ENCODE assay signal across 1 cellular context in the genomic region with DNA sequence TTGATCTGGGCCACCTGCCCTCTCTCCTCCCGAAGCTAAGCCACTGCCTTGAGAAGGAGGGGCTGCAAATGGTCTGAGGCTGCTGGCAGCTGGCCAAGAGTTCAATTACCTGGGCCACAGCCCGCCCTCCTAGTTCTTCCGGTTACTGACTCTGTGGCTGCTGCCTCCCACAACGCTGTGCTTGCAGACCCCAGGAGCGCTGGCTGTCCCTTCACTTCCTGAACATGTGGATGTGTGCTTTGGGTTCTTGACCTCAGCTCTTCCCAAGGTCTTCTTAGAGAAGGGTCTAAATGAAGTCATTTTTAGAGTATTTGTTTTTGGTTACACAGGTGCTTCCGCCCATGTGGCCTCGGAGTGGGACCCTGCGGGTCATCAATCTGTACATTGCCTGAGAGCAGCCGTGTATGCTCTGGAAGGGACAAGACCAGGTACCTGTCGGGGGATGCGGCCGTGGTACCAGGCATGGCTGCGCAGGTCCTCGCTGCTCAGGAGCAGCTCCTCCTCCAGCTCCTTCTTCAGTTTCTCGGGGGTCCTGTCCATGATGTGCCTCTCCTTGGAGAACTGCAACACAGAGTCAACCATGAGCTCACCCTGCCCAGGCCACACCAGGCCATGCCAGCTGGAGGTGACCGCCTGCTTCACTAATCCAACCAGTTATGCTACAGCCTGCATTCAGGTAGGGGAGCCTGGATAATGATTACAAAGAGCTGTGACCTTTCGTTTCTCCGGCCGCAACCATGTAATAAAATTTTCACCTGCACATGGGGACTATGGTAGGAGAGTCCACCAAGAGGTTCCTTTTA.
TF ChIP-seq lines count a peak whose summit lies in the region.

No MANE protein-coding gene starts in this region.

TF ChIP-seq in HepG2, 621 proteins besides CTCF, POLR2A, EP300 and RAD21 (continued from another document and continues in another):
- TF ChIP-seq DPF2 (CRISPR knock-in tag; IDR thresholded peaks at IDR 0.05; ENCODE audit: borderline replicate concordance, low read depth), result peak; percentile 65; the same call in 1 of the 2 replicates
- TF ChIP-seq, protein P1, sequence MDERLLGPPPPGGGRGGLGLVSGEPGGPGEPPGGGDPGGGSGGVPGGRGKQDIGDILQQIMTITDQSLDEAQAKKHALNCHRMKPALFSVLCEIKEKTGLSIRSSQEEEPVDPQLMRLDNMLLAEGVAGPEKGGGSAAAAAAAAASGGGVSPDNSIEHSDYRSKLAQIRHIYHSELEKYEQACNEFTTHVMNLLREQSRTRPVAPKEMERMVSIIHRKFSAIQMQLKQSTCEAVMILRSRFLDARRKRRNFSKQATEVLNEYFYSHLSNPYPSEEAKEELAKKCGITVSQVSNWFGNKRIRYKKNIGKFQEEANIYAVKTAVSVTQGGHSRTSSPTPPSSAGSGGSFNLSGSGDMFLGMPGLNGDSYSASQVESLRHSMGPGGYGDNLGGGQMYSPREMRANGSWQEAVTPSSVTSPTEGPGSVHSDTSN (CRISPR knock-in tag; IDR thresholded peaks at IDR 0.05), result no peak
- peak; percentile 49; the same call in 1 of the 2 replicates for TF ChIP-seq ZSCAN21 (CRISPR knock-in tag; IDR thresholded peaks at IDR 0.05; ENCODE audit: borderline replicate concordance)
- no peak for TF ChIP-seq ZNF672 (CRISPR knock-in tag; IDR thresholded peaks at IDR 0.05)
- TF ChIP-seq ZNF30 (CRISPR knock-in tag; IDR thresholded peaks at IDR 0.05), result no peak
- TF ChIP-seq CBX1 (IDR thresholded peaks at IDR 0.05; ENCODE audit: low read depth), result no peak
- TF ChIP-seq ZNF747 (CRISPR knock-in tag; IDR thresholded peaks at IDR 0.05; ENCODE audit: borderline replicate concordance), result peak; percentile 23; the same call in 1 of the 2 replicates
- no peak for TF ChIP-seq EZH2 (conservative IDR thresholded peaks at IDR 0.05; ENCODE audit: low read depth, low read length)
- TF ChIP-seq, protein P2, sequence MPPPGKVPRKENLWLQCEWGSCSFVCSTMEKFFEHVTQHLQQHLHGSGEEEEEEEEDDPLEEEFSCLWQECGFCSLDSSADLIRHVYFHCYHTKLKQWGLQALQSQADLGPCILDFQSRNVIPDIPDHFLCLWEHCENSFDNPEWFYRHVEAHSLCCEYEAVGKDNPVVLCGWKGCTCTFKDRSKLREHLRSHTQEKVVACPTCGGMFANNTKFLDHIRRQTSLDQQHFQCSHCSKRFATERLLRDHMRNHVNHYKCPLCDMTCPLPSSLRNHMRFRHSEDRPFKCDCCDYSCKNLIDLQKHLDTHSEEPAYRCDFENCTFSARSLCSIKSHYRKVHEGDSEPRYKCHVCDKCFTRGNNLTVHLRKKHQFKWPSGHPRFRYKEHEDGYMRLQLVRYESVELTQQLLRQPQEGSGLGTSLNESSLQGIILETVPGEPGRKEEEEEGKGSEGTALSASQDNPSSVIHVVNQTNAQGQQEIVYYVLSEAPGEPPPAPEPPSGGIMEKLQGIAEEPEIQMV (CRISPR knock-in tag; IDR thresholded peaks at IDR 0.05; ENCODE audit: low read depth), result peak; percentile 22; the same call in 1 of the 2 replicates
- TF ChIP-seq ZNF780A (CRISPR knock-in tag; IDR thresholded peaks at IDR 0.05), result no peak
- TF ChIP-seq ATF7 (IDR thresholded peaks at IDR 0.05), result no peak
- peak; percentile 95 for TF ChIP-seq ATF7 (CRISPR knock-in tag; IDR thresholded peaks at IDR 0.05)
- no peak for TF ChIP-seq KLF12 (CRISPR knock-in tag; IDR thresholded peaks at IDR 0.05; ENCODE audit: borderline replicate concordance)
- TF ChIP-seq PRMT3 (CRISPR knock-in tag; IDR thresholded peaks at IDR 0.05; ENCODE audit: borderline replicate concordance, low read depth), result no peak
- no peak for TF ChIP-seq RFX5 (IDR thresholded peaks at IDR 0.05; ENCODE audit: low read depth, low read length)
- no peak for TF ChIP-seq ZNF382 (CRISPR knock-in tag; IDR thresholded peaks at IDR 0.05; ENCODE audit: borderline replicate concordance)
- TF ChIP-seq, protein P3, sequence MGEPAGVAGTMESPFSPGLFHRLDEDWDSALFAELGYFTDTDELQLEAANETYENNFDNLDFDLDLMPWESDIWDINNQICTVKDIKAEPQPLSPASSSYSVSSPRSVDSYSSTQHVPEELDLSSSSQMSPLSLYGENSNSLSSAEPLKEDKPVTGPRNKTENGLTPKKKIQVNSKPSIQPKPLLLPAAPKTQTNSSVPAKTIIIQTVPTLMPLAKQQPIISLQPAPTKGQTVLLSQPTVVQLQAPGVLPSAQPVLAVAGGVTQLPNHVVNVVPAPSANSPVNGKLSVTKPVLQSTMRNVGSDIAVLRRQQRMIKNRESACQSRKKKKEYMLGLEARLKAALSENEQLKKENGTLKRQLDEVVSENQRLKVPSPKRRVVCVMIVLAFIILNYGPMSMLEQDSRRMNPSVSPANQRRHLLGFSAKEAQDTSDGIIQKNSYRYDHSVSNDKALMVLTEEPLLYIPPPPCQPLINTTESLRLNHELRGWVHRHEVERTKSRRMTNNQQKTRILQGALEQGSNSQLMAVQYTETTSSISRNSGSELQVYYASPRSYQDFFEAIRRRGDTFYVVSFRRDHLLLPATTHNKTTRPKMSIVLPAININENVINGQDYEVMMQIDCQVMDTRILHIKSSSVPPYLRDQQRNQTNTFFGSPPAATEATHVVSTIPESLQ (CRISPR knock-in tag; conservative IDR thresholded peaks at IDR 0.05), result no peak
- TF ChIP-seq, protein P4, sequence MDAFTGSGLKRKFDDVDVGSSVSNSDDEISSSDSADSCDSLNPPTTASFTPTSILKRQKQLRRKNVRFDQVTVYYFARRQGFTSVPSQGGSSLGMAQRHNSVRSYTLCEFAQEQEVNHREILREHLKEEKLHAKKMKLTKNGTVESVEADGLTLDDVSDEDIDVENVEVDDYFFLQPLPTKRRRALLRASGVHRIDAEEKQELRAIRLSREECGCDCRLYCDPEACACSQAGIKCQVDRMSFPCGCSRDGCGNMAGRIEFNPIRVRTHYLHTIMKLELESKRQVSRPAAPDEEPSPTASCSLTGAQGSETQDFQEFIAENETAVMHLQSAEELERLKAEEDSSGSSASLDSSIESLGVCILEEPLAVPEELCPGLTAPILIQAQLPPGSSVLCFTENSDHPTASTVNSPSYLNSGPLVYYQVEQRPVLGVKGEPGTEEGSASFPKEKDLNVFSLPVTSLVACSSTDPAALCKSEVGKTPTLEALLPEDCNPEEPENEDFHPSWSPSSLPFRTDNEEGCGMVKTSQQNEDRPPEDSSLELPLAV (CRISPR knock-in tag; conservative IDR thresholded peaks at IDR 0.05; ENCODE audit: low read depth), result no peak
- no peak for TF ChIP-seq XBP1 (CRISPR knock-in tag; IDR thresholded peaks at IDR 0.05)
- peak; percentile 27; the same call in 1 of the 2 replicates for TF ChIP-seq CBFB (CRISPR knock-in tag; IDR thresholded peaks at IDR 0.05)
- no peak for TF ChIP-seq ZNF570 (CRISPR knock-in tag; IDR thresholded peaks at IDR 0.05; ENCODE audit: borderline replicate concordance)
- TF ChIP-seq ZNF160 (CRISPR knock-in tag; IDR thresholded peaks at IDR 0.05), result peak; percentile 22; the same call in 1 of the 2 replicates
- TF ChIP-seq, protein P5, sequence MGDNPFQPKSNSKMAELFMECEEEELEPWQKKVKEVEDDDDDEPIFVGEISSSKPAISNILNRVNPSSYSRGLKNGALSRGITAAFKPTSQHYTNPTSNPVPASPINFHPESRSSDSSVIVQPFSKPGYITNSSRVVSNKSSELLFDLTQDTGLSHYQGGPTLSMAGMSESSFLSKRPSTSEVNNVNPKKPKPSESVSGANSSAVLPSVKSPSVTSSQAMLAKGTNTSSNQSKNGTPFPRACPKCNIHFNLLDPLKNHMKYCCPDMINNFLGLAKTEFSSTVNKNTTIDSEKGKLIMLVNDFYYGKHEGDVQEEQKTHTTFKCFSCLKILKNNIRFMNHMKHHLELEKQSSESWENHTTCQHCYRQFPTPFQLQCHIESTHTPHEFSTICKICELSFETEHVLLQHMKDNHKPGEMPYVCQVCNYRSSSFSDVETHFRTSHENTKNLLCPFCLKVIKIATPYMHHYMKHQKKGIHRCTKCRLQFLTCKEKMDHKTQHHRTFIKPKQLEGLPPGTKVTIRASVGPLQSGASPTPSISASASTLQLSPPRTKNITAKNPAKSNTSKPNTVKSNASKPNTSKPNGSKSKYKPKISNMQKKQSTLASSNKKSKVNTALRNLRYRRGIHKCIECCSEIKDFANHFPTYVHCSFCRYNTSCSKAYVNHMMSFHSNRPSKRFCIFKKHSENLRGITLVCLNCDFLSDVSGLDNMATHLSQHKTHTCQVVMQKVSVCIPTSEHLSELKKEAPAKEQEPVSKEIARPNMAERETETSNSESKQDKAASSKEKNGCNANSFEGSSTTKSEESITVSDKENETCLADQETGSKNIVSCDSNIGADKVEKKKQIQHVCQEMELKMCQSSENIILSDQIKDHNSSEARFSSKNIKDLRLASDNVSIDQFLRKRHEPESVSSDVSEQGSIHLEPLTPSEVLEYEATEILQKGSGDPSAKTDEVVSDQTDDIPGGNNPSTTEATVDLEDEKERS (CRISPR knock-in tag; IDR thresholded peaks at IDR 0.05), result peak; percentile 91
- TF ChIP-seq ASH2L (IDR thresholded peaks at IDR 0.05; ENCODE audit: insufficient read length, low read depth, low read length), result no peak
- no peak for TF ChIP-seq SOX6 (IDR thresholded peaks at IDR 0.05)
- peak; percentile 80 for TF ChIP-seq SOX6 (CRISPR knock-in tag; IDR thresholded peaks at IDR 0.05)
- TF ChIP-seq NONO (IDR thresholded peaks at IDR 0.05), result no peak
- TF ChIP-seq NONO (CRISPR knock-in tag; conservative IDR thresholded peaks at IDR 0.05), result peak; percentile 87
- 0 out of 2 replicates have a peak, but pooled peaks have one; percentile 30 for TF ChIP-seq MZF1 (CRISPR knock-in tag; IDR thresholded peaks at IDR 0.05; ENCODE audit: borderline replicate concordance)
- TF ChIP-seq ZNF629 (CRISPR knock-in tag; conservative IDR thresholded peaks at IDR 0.05), result no peak
- no peak for TF ChIP-seq ZNF256 (CRISPR knock-in tag; conservative IDR thresholded peaks at IDR 0.05)
- TF ChIP-seq NR2F2 (IDR thresholded peaks at IDR 0.05; ENCODE audit: borderline replicate concordance, low read depth), result peak; percentile 56; the same call in 1 of the 2 replicates
- TF ChIP-seq TP53 (CRISPR knock-in tag; conservative IDR thresholded peaks at IDR 0.05), result 0 out of 2 replicates have a peak, but pooled peaks have one; percentile 43
- peak; percentile 52; the same call in 1 of the 2 replicates for TF ChIP-seq RFXANK (CRISPR knock-in tag; IDR thresholded peaks at IDR 0.05)
- TF ChIP-seq, protein P6, sequence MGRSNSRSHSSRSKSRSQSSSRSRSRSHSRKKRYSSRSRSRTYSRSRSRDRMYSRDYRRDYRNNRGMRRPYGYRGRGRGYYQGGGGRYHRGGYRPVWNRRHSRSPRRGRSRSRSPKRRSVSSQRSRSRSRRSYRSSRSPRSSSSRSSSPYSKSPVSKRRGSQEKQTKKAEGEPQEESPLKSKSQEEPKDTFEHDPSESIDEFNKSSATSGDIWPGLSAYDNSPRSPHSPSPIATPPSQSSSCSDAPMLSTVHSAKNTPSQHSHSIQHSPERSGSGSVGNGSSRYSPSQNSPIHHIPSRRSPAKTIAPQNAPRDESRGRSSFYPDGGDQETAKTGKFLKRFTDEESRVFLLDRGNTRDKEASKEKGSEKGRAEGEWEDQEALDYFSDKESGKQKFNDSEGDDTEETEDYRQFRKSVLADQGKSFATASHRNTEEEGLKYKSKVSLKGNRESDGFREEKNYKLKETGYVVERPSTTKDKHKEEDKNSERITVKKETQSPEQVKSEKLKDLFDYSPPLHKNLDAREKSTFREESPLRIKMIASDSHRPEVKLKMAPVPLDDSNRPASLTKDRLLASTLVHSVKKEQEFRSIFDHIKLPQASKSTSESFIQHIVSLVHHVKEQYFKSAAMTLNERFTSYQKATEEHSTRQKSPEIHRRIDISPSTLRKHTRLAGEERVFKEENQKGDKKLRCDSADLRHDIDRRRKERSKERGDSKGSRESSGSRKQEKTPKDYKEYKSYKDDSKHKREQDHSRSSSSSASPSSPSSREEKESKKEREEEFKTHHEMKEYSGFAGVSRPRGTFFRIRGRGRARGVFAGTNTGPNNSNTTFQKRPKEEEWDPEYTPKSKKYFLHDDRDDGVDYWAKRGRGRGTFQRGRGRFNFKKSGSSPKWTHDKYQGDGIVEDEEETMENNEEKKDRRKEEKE (IDR thresholded peaks at IDR 0.05), result no peak
- no peak for TF ChIP-seq ATAD3A (CRISPR knock-in tag; IDR thresholded peaks at IDR 0.05)
- no peak for TF ChIP-seq ZNF563 (CRISPR knock-in tag; IDR thresholded peaks at IDR 0.05)
- peak; percentile 72 for TF ChIP-seq ZFY (CRISPR knock-in tag; IDR thresholded peaks at IDR 0.05)
- no peak for TF ChIP-seq NFE2L1 (CRISPR knock-in tag; IDR thresholded peaks at IDR 0.05; ENCODE audit: borderline replicate concordance)
- TF ChIP-seq KMT2A (CRISPR knock-in tag; IDR thresholded peaks at IDR 0.05), result no peak; the same call in 1 of the 2 replicates
- TF ChIP-seq SRY (CRISPR knock-in tag; IDR thresholded peaks at IDR 0.05), result no peak; the same call in 1 of the 2 replicates
- TF ChIP-seq JDP2 (CRISPR knock-in tag; IDR thresholded peaks at IDR 0.05; ENCODE audit: borderline replicate concordance), result no peak
- no peak for TF ChIP-seq ZNF670 (CRISPR knock-in tag; IDR thresholded peaks at IDR 0.05; ENCODE audit: borderline replicate concordance)
- 0 out of 2 replicates have a peak, but pooled peaks have one; percentile 48 for TF ChIP-seq ZNF615 (CRISPR knock-in tag; IDR thresholded peaks at IDR 0.05; ENCODE audit: borderline replicate concordance)
- TF ChIP-seq MAFF (IDR thresholded peaks at IDR 0.05; ENCODE audit: low read depth, low read length), result no peak
- TF ChIP-seq, protein P7, sequence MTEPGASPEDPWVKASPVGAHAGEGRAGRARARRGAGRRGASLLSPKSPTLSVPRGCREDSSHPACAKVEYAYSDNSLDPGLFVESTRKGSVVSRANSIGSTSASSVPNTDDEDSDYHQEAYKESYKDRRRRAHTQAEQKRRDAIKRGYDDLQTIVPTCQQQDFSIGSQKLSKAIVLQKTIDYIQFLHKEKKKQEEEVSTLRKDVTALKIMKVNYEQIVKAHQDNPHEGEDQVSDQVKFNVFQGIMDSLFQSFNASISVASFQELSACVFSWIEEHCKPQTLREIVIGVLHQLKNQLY (CRISPR knock-in tag; IDR thresholded peaks at IDR 0.05), result peak; percentile 97
